In the genomic region with DNA sequence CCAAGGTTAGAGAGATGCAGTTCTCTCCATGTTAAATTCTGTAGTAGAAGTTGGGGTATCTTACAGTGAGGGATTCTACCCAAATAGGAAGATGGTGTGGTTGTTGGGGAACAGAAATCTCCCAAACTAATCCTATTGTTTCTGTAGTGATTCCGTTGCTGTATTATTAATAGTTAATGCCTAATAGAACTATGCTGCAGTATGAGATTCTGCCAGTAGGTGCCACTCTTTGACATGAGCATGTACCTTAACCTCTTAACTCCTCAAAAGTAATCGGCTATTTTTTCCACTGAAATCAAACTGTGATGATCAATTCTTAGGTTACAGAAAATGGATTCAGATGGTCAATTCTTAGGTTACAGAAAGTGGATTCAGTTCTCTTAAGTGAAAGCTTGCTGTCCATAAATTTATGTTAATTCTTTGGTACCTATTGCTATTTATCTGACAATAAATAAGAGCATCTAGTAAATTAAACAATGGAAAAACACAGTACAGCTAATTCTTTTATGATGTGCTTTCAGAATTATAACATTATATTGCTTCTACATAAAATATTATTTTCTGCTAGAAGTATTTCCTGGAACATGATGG, we compare ENCODE assay signal across 10 cellular contexts.
A peak's percentile ranks its signal among the peaks of the same experiment; 100 is the strongest.
DNase-seq lines count a peak whose midpoint lies in the region; ATAC-seq and TF ChIP-seq lines count a peak whose summit lies in the region.
"Had no signal": no experiment of that assay in that cellular context is flagged by ENCODE, and none has a peak within 500 bp of the region (broad histone marks: within the 10 kb centered on the region; RNA-seq: fewer than 3 reads in every experiment).

No MANE protein-coding gene starts in this region.

- DNase-seq in DND-41, result peak; percentile 41
- peak; percentile 75 for DNase-seq in Karpas-422
- peak in 3 of 4 donors; percentile 25 to 56 (median 31) for DNase-seq in body of pancreas
- DNase-seq in mesothelial cell of epicardium (ENCODE audit: low spot score in 2 of 2, unreplicated experiment in 2 of 2), result no peak
- DNase-seq in cortex of kidney (lab: John Stamatoyannopoulos, UW), result no peak
- DNase-seq in germinal center (ENCODE audit: low spot score), result no peak
- DNase-seq in left colon, result no peak
- no peak for DNase-seq in NCI-H146 treated with DMSO at 0.1 percent for 48 hours (lab: John Stamatoyannopoulos, UW; ENCODE audit: unreplicated experiment)

- H3K4me1 ChIP-seq in DND-41 (ENCODE audit: insufficient read depth, low read length) (no peaks in the 10 kb centered on the region), Karpas-422 (ENCODE audit: low read length) (no peaks in the 10 kb centered on the region), body of pancreas (peaks cover 13% of the 10 kb centered on the region)

- no peaks in the 10 kb centered on the region for H3K4me1 Mint-ChIP-seq in mesothelial cell of epicardium

- H3K36me3 Mint-ChIP-seq in mesothelial cell of epicardium, result peaks cover 6% of the 10 kb centered on the region

- H3K27me3 ChIP-seq in DND-41 (ENCODE audit: insufficient read depth, low read length, poor library complexity) (no peaks in the 10 kb centered on the region), Karpas-422 (ENCODE audit: low read length) (no peaks in the 10 kb centered on the region), body of pancreas (no peaks in the 10 kb centered on the region)

- H3K4me2 ChIP-seq in DND-41 (ENCODE audit: insufficient read depth, low read length) (no peak overlapping the region), Karpas-422 (ENCODE audit: low read depth, low read length, poor library complexity, severe bottlenecking) (no peak overlapping the region)

- TF ChIP-seq CTCF in DND-41 (IDR thresholded peaks at IDR 0.05; ENCODE audit: borderline replicate concordance, extremely low read depth, low read length, poor library complexity, severe bottlenecking), result peak; percentile 76
- TF ChIP-seq CTCF in body of pancreas (IDR thresholded peaks at IDR 0.05), result peak in 6 of 7 experiments; percentile 22 to 46 (median 40)
- peak; percentile 38 for TF ChIP-seq CTCF in mesothelial cell of epicardium (IDR thresholded peaks at IDR 0.05; ENCODE audit: unreplicated experiment)

- H3K9ac ChIP-seq in DND-41 (ENCODE audit: low read depth, low read length) (no peak overlapping the region), Karpas-422 (ENCODE audit: low read length) (no peak overlapping the region)

- no peak for TF ChIP-seq POLR2A in body of pancreas (IDR thresholded peaks at IDR 0.05)

- no peaks in the 10 kb centered on the region for H3K79me2 ChIP-seq in DND-41 (ENCODE audit: insufficient read depth, low read length)
- H3K79me2 ChIP-seq in Karpas-422 (ENCODE audit: low read length), result no peaks in the 10 kb centered on the region

- ATAC-seq in DND-41 (ENCODE audit: insufficient read depth, low read depth) (no peak), body of pancreas (no peak), left colon (no peak)
- ATAC-seq: activated naive CD4-positive, alpha-beta T cell treated with anti-CD3 and anti-CD28 coated beads, Interleukin-2, amount 50 U/mL, for 72 hours had no signal

- H3K9me3 ChIP-seq in DND-41 (ENCODE audit: insufficient read depth, low read length, severe bottlenecking) (no peaks in the 10 kb centered on the region), Karpas-422 (ENCODE audit: low read length) (peaks cover 8% of the 10 kb centered on the region), body of pancreas (peaks cover 0 to 8% (median 0%) of the 10 kb centered on the region in 3 donors)

- H4K20me1 ChIP-seq in DND-41 (ENCODE audit: insufficient read depth, low read length) (no peaks in the 10 kb centered on the region), Karpas-422 (ENCODE audit: insufficient read depth, low read depth, low read length) (no peaks in the 10 kb centered on the region)

- H3K27ac ChIP-seq in DND-41 (ENCODE audit: low read length) (no peak overlapping the region), Karpas-422 (ENCODE audit: low read length) (no peak overlapping the region), body of pancreas (no peak overlapping the region)
- H3K27ac ChIP-seq: thoracic aorta had no signal

- no peak overlapping the region for H3K27ac Mint-ChIP-seq in mesothelial cell of epicardium
- H3K27ac Mint-ChIP-seq: activated naive CD4-positive, alpha-beta T cell treated with anti-CD3 and anti-CD28 coated beads, Interleukin-2, amount 50 U/mL, for 72 hours had no signal

- H2AFZ ChIP-seq in DND-41 (ENCODE audit: low read depth, low read length), result no peak overlapping the region
- H2AFZ ChIP-seq in Karpas-422 (ENCODE audit: low read length), result no peak overlapping the region

- H3K36me3 ChIP-seq in DND-41 (ENCODE audit: insufficient read depth, low read length) (no peaks in the 10 kb centered on the region), Karpas-422 (ENCODE audit: insufficient read depth, low read length) (no peaks in the 10 kb centered on the region), body of pancreas (replicated peaks in 1 of 2; ENCODE audit: insufficient read depth in 1 of 2, low read depth in 2 of 2) (no peaks in the 10 kb centered on the region)
- H3K36me3 ChIP-seq: thoracic aorta had no signal

- H3K4me3 Mint-ChIP-seq in mesothelial cell of epicardium, result no peak overlapping the region

- H3K9me3 Mint-ChIP-seq in mesothelial cell of epicardium, result peaks cover 17% of the 10 kb centered on the region

- H3K27me3 Mint-ChIP-seq in mesothelial cell of epicardium (ENCODE audit: low read depth), result no peaks in the 10 kb centered on the region

- no peak overlapping the region for H3K4me3 ChIP-seq in DND-41 (ENCODE audit: low read depth in 1 of 2, low read length in 2 of 2)
- no peak overlapping the region for H3K4me3 ChIP-seq in Karpas-422 (ENCODE audit: low read length)
- no peak overlapping the region for H3K4me3 ChIP-seq in body of pancreas
- H3K4me3 ChIP-seq: thoracic aorta had no signal

- WGBS in body of pancreas, 2 donors, result 60 to 70% methylated on average over 2 of the region's 2 CpGs

- no peaks in the 10 kb centered on the region for H3K9me2 ChIP-seq in Karpas-422 (replicated peaks; ENCODE audit: insufficient read depth, low read length)

- intact Hi-C loops in body of pancreas (cut with DNase I) (no loop called here), left colon (cut with DNase I, micrococcal nuclease) (no loop called here)

Comparison
In these comparisons a context has a peak if more than half of its experiments do, and no peak if none do; other contexts are left out.
1. DNase-seq: peak in DND-41 (single experiment), Karpas-422 (single experiment) and body of pancreas (3 of 4); none in mesothelial cell of epicardium (0 of 2), cortex of kidney (single experiment), germinal center (single experiment), left colon (0 of 2) and NCI-H146 treated with DMSO at 0.1 percent for 48 hours (single experiment).
2. Peak in every context shown above with its lines, with median percentiles within 50 percentile points of each other: CTCF ChIP-seq.